15 cellular contexts compared by ENCODE assay signal in genomic region chr14:68403794-68404522, GRCh38.
DNase-seq lines count a peak whose midpoint lies in the region; ATAC-seq, FAIRE-seq and TF ChIP-seq lines count a peak whose summit lies in the region.
"Had no signal": no experiment of that assay in that cellular context is flagged by ENCODE, and none has a peak within 500 bp of the region (broad histone marks: within the 10 kb centered on the region; RNA-seq: fewer than 3 reads in every experiment).

No MANE protein-coding gene starts in this region.

- H3K4me1 ChIP-seq in BLaER1 (peaks cover 94% of the 10 kb centered on the region), ascending aorta (peaks cover 9 to 36% of the 10 kb centered on the region in 2 donors)
- H3K4me1 ChIP-seq: prostate gland had no signal

- H3K36me3 ChIP-seq in BLaER1 (no peaks in the 10 kb centered on the region), ascending aorta (no peaks in the 10 kb centered on the region)
- H3K36me3 ChIP-seq: gastroesophageal sphincter, prostate gland had no signal

- DNase-seq in GM18507 (ENCODE audit: extremely low spot score, insufficient read length, low read depth) (no peak), ascending aorta (ENCODE audit: low spot score in 2 of 2) (no peak), neural crest cell (ENCODE audit: low read depth, low spot score) (no peak), HTR-8/SVneo (ENCODE audit: insufficient read length, low spot score) (no peak), DMS79 (lab: John Stamatoyannopoulos, UW) (no peak), middle frontal gyrus (ENCODE audit: extremely low spot score, low spot score) (no peak)
- DNase-seq: C1 segment of cervical spinal cord, left colon, NCI-H345, SIG-M5 had no signal

- peak overlapping the region; percentile 77 for H3K9ac ChIP-seq in BLaER1

- no peak for ATAC-seq in HG03097 (IDR thresholded peaks at IDR 0.05; ENCODE audit: low FRiP score, unreplicated experiment)
- ATAC-seq: gastroesophageal sphincter, left colon had no signal

- H3K27me3 Mint-ChIP-seq in neural crest cell (ENCODE audit: low read depth) = no peaks in the 10 kb centered on the region
- H3K27me3 Mint-ChIP-seq: activated naive CD8-positive, alpha-beta T cell had no signal

- H3K4me3 ChIP-seq in BLaER1 (no peak overlapping the region), ascending aorta (no peak overlapping the region)
- H3K4me3 ChIP-seq: gastroesophageal sphincter, prostate gland had no signal

- TF ChIP-seq CTCF in ascending aorta (IDR thresholded peaks at IDR 0.05) (no peak), neural crest cell (conservative IDR thresholded peaks at IDR 0.05) (no peak)

- H3K27me3 ChIP-seq in BLaER1 = no peaks in the 10 kb centered on the region
- H3K27me3 ChIP-seq in ascending aorta = no peaks in the 10 kb centered on the region
- H3K27me3 ChIP-seq: gastroesophageal sphincter had no signal

- peak overlapping the region; percentile 82 for H3K4me2 ChIP-seq in BLaER1

- H3K4me3 Mint-ChIP-seq in neural crest cell = no peak overlapping the region

- no peaks in the 10 kb centered on the region for H4K20me1 ChIP-seq in BLaER1

- H3K9me3 Mint-ChIP-seq in neural crest cell = no peaks in the 10 kb centered on the region

- peak overlapping the region; percentile 96 for H3K27ac ChIP-seq in BLaER1
- H3K27ac ChIP-seq in ascending aorta = peak overlapping the region; percentile 31 to 43
- H3K27ac ChIP-seq: prostate gland had no signal

- intact Hi-C loops in ascending aorta (cut with DNase I) = no loop called here

- H3K4me1 Mint-ChIP-seq in neural crest cell = peaks cover 64% of the 10 kb centered on the region

- no peaks in the 10 kb centered on the region for H3K36me3 Mint-ChIP-seq in neural crest cell (ENCODE audit: low read depth)

- peak overlapping the region; percentile 25 for H3K27ac Mint-ChIP-seq in neural crest cell (ENCODE audit: unreplicated experiment)

- H3K9me3 ChIP-seq in BLaER1 (no peaks in the 10 kb centered on the region), ascending aorta (no peaks in the 10 kb centered on the region)
- H3K9me3 ChIP-seq: gastroesophageal sphincter, prostate gland had no signal

- FAIRE-seq in GM18507 (lab: Jason Lieb, UNC) = peak; percentile 86
- FAIRE-seq in HTR-8/SVneo (lab: Jason Lieb, UNC) = no peak
